Comparison of ENCODE assay signal across 2 cellular contexts in genomic region chr5:170479484-170479883, GRCh38.
TF ChIP-seq lines count a peak whose summit lies in the region.

No MANE protein-coding gene starts in this region.

TF ChIP-seq in K562, 482 proteins besides CTCF, POLR2A, EP300 and RAD21 (continued from another document and continues in another):
- TF ChIP-seq TFAP4 (CRISPR knock-in tag; IDR thresholded peaks at IDR 0.05; ENCODE audit: borderline replicate concordance) (no peak), NR1H2 (CRISPR knock-in tag; IDR thresholded peaks at IDR 0.05) (no peak), MAZ (CRISPR knock-in tag; conservative IDR thresholded peaks at IDR 0.05 in 1 of 2, IDR thresholded peaks at IDR 0.05 in 1 of 2) (no peak), ZNF316 (IDR thresholded peaks at IDR 0.05) (peak; percentile 76), ZNF830 (CRISPR knock-in tag; IDR thresholded peaks at IDR 0.05) (no peak), KLF10 (CRISPR knock-in tag; IDR thresholded peaks at IDR 0.05) (no peak), LARP7 (IDR thresholded peaks at IDR 0.05) (no peak), ZBTB2 (IDR thresholded peaks at IDR 0.05) (no peak), GTF2F1 (IDR thresholded peaks at IDR 0.05; ENCODE audit: low read depth, low read length) (no peak), ATF3 (IDR thresholded peaks at IDR 0.05) (no peak), ATF3 (CRISPR knock-in tag; conservative IDR thresholded peaks at IDR 0.05) (no peak), BHLHE40 (IDR thresholded peaks at IDR 0.05; ENCODE audit: low read length) (no peak), RAD51 (IDR thresholded peaks at IDR 0.05; ENCODE audit: borderline replicate concordance, low read depth) (no peak), MAFK (IDR thresholded peaks at IDR 0.05; ENCODE audit: low read length) (peak; percentile 26; the same call in 1 of the 2 replicates), MAFG (tag; conservative IDR thresholded peaks at IDR 0.05) (peak; percentile 44), MBD1 (CRISPR knock-in tag; IDR thresholded peaks at IDR 0.05) (no peak), RUNX1 (IDR thresholded peaks at IDR 0.05; ENCODE audit: low read depth) (no peak), JUNB (CRISPR knock-in tag; conservative IDR thresholded peaks at IDR 0.05) (no peak), MAFF (IDR thresholded peaks at IDR 0.05; ENCODE audit: low read length) (peak; percentile 66), FOXM1 (IDR thresholded peaks at IDR 0.05; ENCODE audit: low read depth) (no peak), FOXM1 (CRISPR knock-in tag; IDR thresholded peaks at IDR 0.05; ENCODE audit: low read depth) (no peak), KLF6 (CRISPR knock-in tag; IDR thresholded peaks at IDR 0.05; ENCODE audit: borderline replicate concordance) (no peak), THRAP3 (IDR thresholded peaks at IDR 0.05; ENCODE audit: borderline replicate concordance) (no peak)
- TF ChIP-seq, protein P1, sequence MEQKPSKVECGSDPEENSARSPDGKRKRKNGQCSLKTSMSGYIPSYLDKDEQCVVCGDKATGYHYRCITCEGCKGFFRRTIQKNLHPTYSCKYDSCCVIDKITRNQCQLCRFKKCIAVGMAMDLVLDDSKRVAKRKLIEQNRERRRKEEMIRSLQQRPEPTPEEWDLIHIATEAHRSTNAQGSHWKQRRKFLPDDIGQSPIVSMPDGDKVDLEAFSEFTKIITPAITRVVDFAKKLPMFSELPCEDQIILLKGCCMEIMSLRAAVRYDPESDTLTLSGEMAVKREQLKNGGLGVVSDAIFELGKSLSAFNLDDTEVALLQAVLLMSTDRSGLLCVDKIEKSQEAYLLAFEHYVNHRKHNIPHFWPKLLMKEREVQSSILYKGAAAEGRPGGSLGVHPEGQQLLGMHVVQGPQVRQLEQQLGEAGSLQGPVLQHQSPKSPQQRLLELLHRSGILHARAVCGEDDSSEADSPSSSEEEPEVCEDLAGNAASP (IDR thresholded peaks at IDR 0.05), result no peak
- TF ChIP-seq, protein P2, sequence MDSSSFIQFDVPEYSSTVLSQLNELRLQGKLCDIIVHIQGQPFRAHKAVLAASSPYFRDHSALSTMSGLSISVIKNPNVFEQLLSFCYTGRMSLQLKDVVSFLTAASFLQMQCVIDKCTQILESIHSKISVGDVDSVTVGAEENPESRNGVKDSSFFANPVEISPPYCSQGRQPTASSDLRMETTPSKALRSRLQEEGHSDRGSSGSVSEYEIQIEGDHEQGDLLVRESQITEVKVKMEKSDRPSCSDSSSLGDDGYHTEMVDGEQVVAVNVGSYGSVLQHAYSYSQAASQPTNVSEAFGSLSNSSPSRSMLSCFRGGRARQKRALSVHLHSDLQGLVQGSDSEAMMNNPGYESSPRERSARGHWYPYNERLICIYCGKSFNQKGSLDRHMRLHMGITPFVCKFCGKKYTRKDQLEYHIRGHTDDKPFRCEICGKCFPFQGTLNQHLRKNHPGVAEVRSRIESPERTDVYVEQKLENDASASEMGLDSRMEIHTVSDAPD (CRISPR knock-in tag; IDR thresholded peaks at IDR 0.05), result no peak
- TF ChIP-seq, protein P3, sequence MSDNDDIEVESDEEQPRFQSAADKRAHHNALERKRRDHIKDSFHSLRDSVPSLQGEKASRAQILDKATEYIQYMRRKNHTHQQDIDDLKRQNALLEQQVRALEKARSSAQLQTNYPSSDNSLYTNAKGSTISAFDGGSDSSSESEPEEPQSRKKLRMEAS (CRISPR knock-in tag; IDR thresholded peaks at IDR 0.05), result no peak

TF ChIP-seq in HepG2, 621 proteins besides CTCF, POLR2A, EP300 and RAD21 (continued from another document):
- peak; percentile 61 to 79 for TF ChIP-seq MAFK (conservative IDR thresholded peaks at IDR 0.05 in 1 of 2, IDR thresholded peaks at IDR 0.05 in 1 of 2; ENCODE audit: low read length in 2 of 2)
